20 cellular contexts compared by ENCODE assay signal in genomic region chr13:113968463-113969310, GRCh38. TPM values are rescaled to one million over a fixed set of nuclear protein-coding genes. Genes with fewer than 3 reads are reported as not detected.
DNase-seq lines count a peak whose midpoint lies in the region; ATAC-seq and TF ChIP-seq lines count a peak whose summit lies in the region.
"Had no signal": no experiment of that assay in that cellular context is flagged by ENCODE, and none has a peak within 500 bp of the region (broad histone marks: within the 10 kb centered on the region; RNA-seq: fewer than 3 reads in every experiment).

No MANE protein-coding gene starts in this region.

- H3K36me3 ChIP-seq in naive thymus-derived CD4-positive, alpha-beta T cell (ENCODE audit: control insufficient read depth in 2 of 3, insufficient read depth in 3 of 3, low read length in 3 of 3): peaks cover 0 to 82% (median 0%) of the 10 kb centered on the region in 3 experiments

- H3K4me1 Mint-ChIP-seq in CD14-positive monocyte (no peaks in the 10 kb centered on the region), IgD-negative memory B cell (no peaks in the 10 kb centered on the region), endothelial cell (ENCODE audit: unreplicated experiment) (no peaks in the 10 kb centered on the region)
- H3K4me1 Mint-ChIP-seq in naive thymus-derived CD4-positive, alpha-beta T cell: no peaks in the 10 kb centered on the region
- H3K4me1 Mint-ChIP-seq: activated B cell treated with CpG ODN at 0.5 μM for 24 hours; activated naive CD4-positive, alpha-beta T cell treated with anti-CD3 and anti-CD28 coated beads, Interleukin-2, amount 50 U/mL, for 24 hours; stimulated activated effector memory CD8-positive, alpha-beta T cell treated with anti-CD3 and anti-CD28 coated beads, Interleukin-12 subunit alpha, Interleukin-12 subunit beta, amount 100 ng/mL, for 72 hours had no signal

- ATAC-seq in naive thymus-derived CD4-positive, alpha-beta T cell: no peak
- ATAC-seq in HG03097 (IDR thresholded peaks at IDR 0.05; ENCODE audit: low FRiP score, unreplicated experiment) (no peak), GM19397 (IDR thresholded peaks at IDR 0.05; ENCODE audit: unreplicated experiment) (no peak)
- ATAC-seq: left colon; stimulated activated effector memory CD8-positive, alpha-beta T cell treated with anti-CD3 and anti-CD28 coated beads, Interleukin-12 subunit alpha, Interleukin-12 subunit beta, amount 100 ng/mL, for 72 hours had no signal

- peaks cover 0 to 2% (median 0%) of the 10 kb centered on the region in 7 donors for H3K9me3 Mint-ChIP-seq in CD14-positive monocyte
- H3K9me3 Mint-ChIP-seq in IgD-negative memory B cell: no peaks in the 10 kb centered on the region
- no peaks in the 10 kb centered on the region for H3K9me3 Mint-ChIP-seq in endothelial cell (ENCODE audit: unreplicated experiment)
- peaks cover 0 to 18% (median 0%) of the 10 kb centered on the region in 11 donors for H3K9me3 Mint-ChIP-seq in naive thymus-derived CD4-positive, alpha-beta T cell
- H3K9me3 Mint-ChIP-seq: activated B cell treated with CpG ODN at 0.5 μM for 24 hours; activated naive CD4-positive, alpha-beta T cell treated with anti-CD3 and anti-CD28 coated beads, Interleukin-2, amount 50 U/mL, for 24 hours; stimulated activated effector memory CD8-positive, alpha-beta T cell treated with anti-CD3 and anti-CD28 coated beads, Interleukin-12 subunit alpha, Interleukin-12 subunit beta, amount 100 ng/mL, for 72 hours; T-helper 2 cell treated with Interferon-gamma antibody and Interleukin-4, amounts not matched to agents 5 μg/mL and 100 μg/mL, for 36 hours had no signal

- peak; percentile 38 for DNase-seq in CD14-positive monocyte (ENCODE audit: low spot score)
- DNase-seq in endothelial cell (ENCODE audit: low spot score): no peak
- no peak for DNase-seq in naive thymus-derived CD4-positive, alpha-beta T cell
- DNase-seq in stimulated activated naive CD4-positive, alpha-beta T cell (lab: John Stamatoyannopoulos, UW): no peak
- no peak for DNase-seq in G401 (ENCODE audit: low spot score)
- DNase-seq: activated B cell treated with CpG ODN at 0.5 μM for 24 hours; activated CD8-positive, alpha-beta memory T cell treated with anti-CD3 and anti-CD28 coated beads for 24 hours; DMS79 treated with DMSO at 0.1 percent for 48 hours; foreskin melanocyte; midbrain; NCI-H2171; NCI-H526 treated with DMSO at 0.1 percent for 48 hours had no signal

- no peak for TF ChIP-seq CTCF in CD14-positive monocyte (IDR thresholded peaks at IDR 0.05)
- TF ChIP-seq CTCF in endothelial cell (IDR thresholded peaks at IDR 0.05; ENCODE audit: unreplicated experiment): no peak

- in situ Hi-C loops in G401 (cut with HindIII; ENCODE audit: low sequenced_read_pairs): no loop called here

- POLR2A ChIA-PET in naive thymus-derived CD4-positive, alpha-beta T cell (lab: Charles Lee): no interaction called here

- H3K27ac Mint-ChIP-seq in CD14-positive monocyte (peak overlapping the region in 2 of 7 donors; percentile 4 to 31), IgD-negative memory B cell (peak overlapping the region in 2 of 3 donors; percentile 59 to 91), endothelial cell (ENCODE audit: unreplicated experiment) (peak overlapping the region; percentile 53)
- peak overlapping the region in 8 of 9 donors; percentile 27 to 78 (median 60) for H3K27ac Mint-ChIP-seq in naive thymus-derived CD4-positive, alpha-beta T cell
- H3K27ac Mint-ChIP-seq: activated B cell treated with CpG ODN at 0.5 μM for 24 hours; activated naive CD4-positive, alpha-beta T cell treated with anti-CD3 and anti-CD28 coated beads, Interleukin-2, amount 50 U/mL, for 24 hours; stimulated activated effector memory CD8-positive, alpha-beta T cell treated with anti-CD3 and anti-CD28 coated beads, Interleukin-12 subunit alpha, Interleukin-12 subunit beta, amount 100 ng/mL, for 72 hours; T-helper 2 cell treated with Interferon-gamma antibody and Interleukin-4, amounts not matched to agents 5 μg/mL and 100 μg/mL, for 36 hours had no signal

- H3K9me3 ChIP-seq in naive thymus-derived CD4-positive, alpha-beta T cell (ENCODE audit: control insufficient read depth in 2 of 3, low read length in 3 of 3): no peaks in the 10 kb centered on the region
- H3K9me3 ChIP-seq: thoracic aorta had no signal

- intact Hi-C loops in CD14-positive monocyte (cut with micrococcal nuclease): no loop called here
- intact Hi-C loops in naive thymus-derived CD4-positive, alpha-beta T cell (cut with micrococcal nuclease): no loop called here

- H3K4me3 ChIP-seq in naive thymus-derived CD4-positive, alpha-beta T cell (ENCODE audit: low read length): no peak overlapping the region
- H3K4me3 ChIP-seq: thoracic aorta had no signal

- peaks cover 0 to 3% (median 0%) of the 10 kb centered on the region in 3 donors for H3K27me3 Mint-ChIP-seq in CD14-positive monocyte (ENCODE audit: low read depth in 3 of 3)
- no peaks in the 10 kb centered on the region for H3K27me3 Mint-ChIP-seq in IgD-negative memory B cell
- H3K27me3 Mint-ChIP-seq in endothelial cell (ENCODE audit: unreplicated experiment): peaks cover 6% of the 10 kb centered on the region
- H3K27me3 Mint-ChIP-seq in naive thymus-derived CD4-positive, alpha-beta T cell: no peaks in the 10 kb centered on the region
- H3K27me3 Mint-ChIP-seq: activated B cell treated with CpG ODN at 0.5 μM for 24 hours; activated naive CD4-positive, alpha-beta T cell treated with anti-CD3 and anti-CD28 coated beads, Interleukin-2, amount 50 U/mL, for 24 hours had no signal

- no peak overlapping the region for H3K27ac ChIP-seq in naive thymus-derived CD4-positive, alpha-beta T cell (ENCODE audit: low read depth, low read length)
- H3K27ac ChIP-seq: thoracic aorta had no signal

- CTCF ChIA-PET in naive thymus-derived CD4-positive, alpha-beta T cell (lab: Charles Lee): no interaction called here

- H3K4me3 Mint-ChIP-seq in CD14-positive monocyte (no peak overlapping the region), IgD-negative memory B cell (no peak overlapping the region), endothelial cell (ENCODE audit: unreplicated experiment) (no peak overlapping the region)
- peak overlapping the region in 1 of 10 donors; percentile 30 for H3K4me3 Mint-ChIP-seq in naive thymus-derived CD4-positive, alpha-beta T cell
- H3K4me3 Mint-ChIP-seq: activated B cell treated with CpG ODN at 0.5 μM for 24 hours; activated naive CD4-positive, alpha-beta T cell treated with anti-CD3 and anti-CD28 coated beads, Interleukin-2, amount 50 U/mL, for 24 hours; stimulated activated effector memory CD8-positive, alpha-beta T cell treated with anti-CD3 and anti-CD28 coated beads, Interleukin-12 subunit alpha, Interleukin-12 subunit beta, amount 100 ng/mL, for 72 hours; T-helper 2 cell treated with Interferon-gamma antibody and Interleukin-4, amounts not matched to agents 5 μg/mL and 100 μg/mL, for 36 hours had no signal

- H3K27me3 ChIP-seq in naive thymus-derived CD4-positive, alpha-beta T cell (ENCODE audit: control insufficient read depth in 2 of 2, insufficient read depth in 2 of 2, low read length in 2 of 2): no peaks in the 10 kb centered on the region

- H3K4me1 ChIP-seq in naive thymus-derived CD4-positive, alpha-beta T cell (ENCODE audit: control insufficient read depth in 2 of 2, insufficient read depth in 2 of 2, low read length in 2 of 2): no peaks in the 10 kb centered on the region

- H3K36me3 Mint-ChIP-seq in CD14-positive monocyte (peaks cover 10 to 14% of the 10 kb centered on the region in 2 donors), IgD-negative memory B cell (peaks cover 3% of the 10 kb centered on the region), endothelial cell (ENCODE audit: low read depth, unreplicated experiment) (peaks cover 16% of the 10 kb centered on the region)
- peaks cover 0 to 24% (median 0%) of the 10 kb centered on the region in 5 donors for H3K36me3 Mint-ChIP-seq in naive thymus-derived CD4-positive, alpha-beta T cell

RNA-seq across cellular contexts. Expression of gene C13orf46, which starts 5.2 kb away (rescaled TPM):
- under 1 TPM in 1 of 2 donors, not detected in 1; 0.05 TPM for polyA plus RNA-seq in CD14-positive monocyte
- 1.1 TPM for polyA plus RNA-seq in IgD-negative memory B cell
- total RNA-seq in endothelial cell (ENCODE audit: unreplicated experiment): 1.5 TPM
- 10 to 100 TPM in 4 of 5 experiments, 1 to 10 TPM in 1; 8.0 to 27.0 (median 19.1) TPM for total RNA-seq in naive thymus-derived CD4-positive, alpha-beta T cell
- 1 to 10 TPM; 1.3 to 1.4 TPM for polyA plus RNA-seq in naive thymus-derived CD4-positive, alpha-beta T cell
- total RNA-seq in G401 (2014; rRNA removed; shearing (Covaris generic)): not detected in 2 replicates
